8 cellular contexts compared by ENCODE assay signal in the genomic region with DNA sequence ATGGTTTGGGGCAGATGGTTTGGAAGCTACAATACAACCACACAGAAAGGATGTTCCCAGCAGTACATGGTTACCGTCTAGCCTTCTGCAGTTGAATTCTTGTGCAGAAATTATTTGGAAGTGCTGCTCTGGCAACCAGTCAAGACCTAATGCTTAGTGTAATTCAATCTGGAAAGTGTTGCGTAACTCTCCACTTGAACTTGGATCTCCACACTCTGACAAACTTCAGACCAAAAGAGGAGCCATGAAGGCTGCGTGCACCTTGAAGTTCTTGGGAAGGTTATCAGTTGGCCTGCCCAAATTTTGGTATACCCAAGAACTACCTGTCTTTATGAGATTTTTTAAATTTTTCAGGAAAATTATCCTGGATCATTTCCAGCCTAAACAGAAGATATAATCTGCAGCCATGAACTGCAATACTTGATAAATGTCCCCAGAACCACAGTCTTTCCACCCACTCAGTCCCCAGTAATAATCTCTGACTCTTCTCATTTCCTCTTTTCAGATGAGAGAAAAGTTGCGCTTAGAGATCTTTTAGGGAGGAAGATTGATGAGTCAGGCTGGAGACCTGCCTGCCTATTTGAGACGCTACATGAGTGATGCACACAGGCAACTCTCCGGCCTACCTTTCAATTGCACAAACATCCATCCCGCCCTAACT.
DNase-seq lines count a peak whose midpoint lies in the region; TF ChIP-seq lines count a peak whose summit lies in the region.

No MANE protein-coding gene starts in this region.

- H3K27me3 ChIP-seq in transverse colon: no peaks in the 10 kb centered on the region
- H3K27me3 ChIP-seq in trophoblast cell (ENCODE audit: insufficient read depth, low read length): no peaks in the 10 kb centered on the region

- no peak for TF ChIP-seq POLR2A in transverse colon (IDR thresholded peaks at IDR 0.05)

- no peak overlapping the region for H2BK12ac ChIP-seq in trophoblast cell (ENCODE audit: low read length)

- no peak overlapping the region for H4K8ac ChIP-seq in trophoblast cell (ENCODE audit: low read depth, low read length)

- H2AK5ac ChIP-seq in trophoblast cell (ENCODE audit: low read length): no peak overlapping the region

- H4K91ac ChIP-seq in trophoblast cell (ENCODE audit: low read depth, low read length): no peak overlapping the region

- H3K79me2 ChIP-seq in trophoblast cell (ENCODE audit: control insufficient read depth, insufficient read depth, low read length, poor library complexity): no peaks in the 10 kb centered on the region

- no peak overlapping the region for H4K12ac ChIP-seq in trophoblast cell (ENCODE audit: low read depth, low read length)

- H2BK120ac ChIP-seq in trophoblast cell (ENCODE audit: insufficient read depth, low read length, poor library complexity): no peak overlapping the region

- TF ChIP-seq CTCF in HFF-Myc (IDR thresholded peaks at IDR 0.05; ENCODE audit: low read depth, low read length, missing control alignments) (no peak), fibroblast of pulmonary artery (IDR thresholded peaks at IDR 0.05; ENCODE audit: low read length, missing control alignments) (no peak), transverse colon (IDR thresholded peaks at IDR 0.05) (no peak)

- in situ Hi-C loops in transverse colon (cut with MboI; ENCODE audit: low pct_ligation_motif_present in 1 of 4, low pct_unique_long_range_greater_than_20kb in 1 of 4, low sequenced_read_pairs in 3 of 4): no loop called here

- no peak overlapping the region for H3K9ac ChIP-seq in trophoblast cell (ENCODE audit: low read length)

- no peak overlapping the region for H2BK5ac ChIP-seq in trophoblast cell (ENCODE audit: low read depth, low read length, poor library complexity)

- 71 to 75% methylated on average over 5 to 7 of the region's 7 CpGs for WGBS in transverse colon (ENCODE audit: low coverage in 1 of 2), 2 donors
- no CpG with 5 or more reads among the region's 7 CpGs for WGBS in trophoblast cell (ENCODE audit: extremely low coverage, insufficient coverage, insufficient read length)

- H2AFZ ChIP-seq in trophoblast cell (ENCODE audit: insufficient read depth, low read length, poor library complexity): no peak overlapping the region

- no peak overlapping the region for H3K4ac ChIP-seq in trophoblast cell (ENCODE audit: low read depth, low read length)

- no peaks in the 10 kb centered on the region for H3K4me1 ChIP-seq in transverse colon
- H3K4me1 ChIP-seq in trophoblast cell (ENCODE audit: control insufficient read depth in 1 of 2, insufficient read depth in 2 of 2, low read length in 2 of 2): no peaks in the 10 kb centered on the region

- DNase-seq in GM04503 (ENCODE audit: low read depth): peak; percentile 27
- peak; percentile 94 for DNase-seq in HFF-Myc (ENCODE audit: extremely low read depth, low read depth)
- peak; percentile 65 for DNase-seq in NCI-H446 treated with DMSO at 0.1 percent for 48 hours (lab: John Stamatoyannopoulos, UW)
- DNase-seq in fibroblast of pulmonary artery (ENCODE audit: low read depth): peak; percentile 94
- DNase-seq in transverse colon: peak; percentile 24
- no peak for DNase-seq in putamen (ENCODE audit: low spot score)
- DNase-seq in SW 1271 (lab: John Stamatoyannopoulos, UW): no peak
- no peak for DNase-seq in trophoblast cell

- intact Hi-C loops in transverse colon (cut with DNase I; ENCODE audit: low total_unique reads): no loop called here

- TF ChIP-seq EP300 in transverse colon (IDR thresholded peaks at IDR 0.05; ENCODE audit: low read depth): no peak

- H3K18ac ChIP-seq in trophoblast cell (ENCODE audit: low read length): no peak overlapping the region

- H3K23ac ChIP-seq in trophoblast cell (ENCODE audit: low read length): no peak overlapping the region

- no peak overlapping the region for H3K4me3 ChIP-seq in HFF-Myc (replicated peaks; ENCODE audit: low read depth, low read length)
- no peak overlapping the region for H3K4me3 ChIP-seq in fibroblast of pulmonary artery (replicated peaks; ENCODE audit: low read depth, low read length)
- H3K4me3 ChIP-seq in transverse colon: no peak overlapping the region
- H3K4me3 ChIP-seq in trophoblast cell (ENCODE audit: low read depth, low read length): no peak overlapping the region

- H3K36me3 ChIP-seq in transverse colon: no peaks in the 10 kb centered on the region
- H3K36me3 ChIP-seq in trophoblast cell (ENCODE audit: control insufficient read depth in 1 of 2, insufficient read depth in 2 of 2, low read length in 2 of 2): peaks cover 0 to 2% of the 10 kb centered on the region in 2 experiments

- H3K79me1 ChIP-seq in trophoblast cell (ENCODE audit: low read length): no peaks in the 10 kb centered on the region

- no peak overlapping the region for H3K4me2 ChIP-seq in trophoblast cell (ENCODE audit: low read length)

- H3K9me3 ChIP-seq in transverse colon: no peaks in the 10 kb centered on the region
- H3K9me3 ChIP-seq in trophoblast cell (ENCODE audit: insufficient read depth, low read depth, low read length): no peaks in the 10 kb centered on the region

- H3K14ac ChIP-seq in trophoblast cell (ENCODE audit: low read length): no peak overlapping the region

- H3K27ac ChIP-seq in transverse colon (peak overlapping the region; percentile 29 to 58 (median 44)), trophoblast cell (ENCODE audit: low read depth, low read length) (no peak overlapping the region)

Comparison
In these comparisons a context has a peak if more than half of its experiments do, and no peak if none do; other contexts are left out.
1. DNase-seq: peak in GM04503 (single experiment), HFF-Myc (single experiment), NCI-H446 treated with DMSO at 0.1 percent for 48 hours (single experiment), fibroblast of pulmonary artery (single experiment) and transverse colon (single experiment); none in putamen (single experiment), SW 1271 (0 of 2) and trophoblast cell (0 of 2).